Comparison of ENCODE assay signal across 23 cellular contexts in the genomic region with DNA sequence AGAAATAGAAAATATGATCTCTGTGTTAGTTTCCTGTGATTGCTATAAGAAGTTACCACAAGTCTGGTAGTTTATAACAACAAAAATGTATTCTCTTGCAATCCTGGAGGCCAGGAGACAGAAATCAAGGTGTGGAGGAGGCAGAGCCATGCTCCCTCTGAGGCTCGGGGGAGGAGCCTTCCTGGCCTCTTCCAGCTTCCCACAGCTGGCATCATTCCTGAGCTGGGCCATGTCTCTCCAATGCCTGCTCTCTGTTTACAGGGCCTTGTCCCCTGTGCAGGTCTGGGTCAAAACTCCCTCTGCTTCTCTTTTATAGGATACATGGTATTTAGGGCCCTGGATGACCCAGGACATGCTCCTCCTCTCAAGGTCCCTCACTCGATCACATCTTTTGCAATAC.
A peak's percentile ranks its signal among the peaks of the same experiment; 100 is the strongest.
DNase-seq lines count a peak whose midpoint lies in the region; ATAC-seq, FAIRE-seq and TF ChIP-seq lines count a peak whose summit lies in the region.
"Had no signal": no experiment of that assay in that cellular context is flagged by ENCODE, and none has a peak within 500 bp of the region (broad histone marks: within the 10 kb centered on the region; RNA-seq: fewer than 3 reads in every experiment).

No MANE protein-coding gene starts in this region.

- in situ Hi-C loops in HepG2 (cut with HindIII; ENCODE audit: extremely low pct_ligation_motif_present, low pct_unique_long_range_greater_than_20kb), result no loop called here

- 31% methylated on average over 2 of the region's 2 CpGs for WGBS in right lobe of liver (ENCODE audit: insufficient coverage, low coverage, low lambda C conversion rate, missing lambda C conversion rate)
- 0% methylated on average over 2 of the region's 2 CpGs for WGBS in HepG2 (ENCODE audit: low lambda C conversion rate)
- 94 to 100% methylated on average over 1 to 2 of the region's 2 CpGs for WGBS in endodermal cell (ENCODE audit: insufficient coverage in 1 of 2, insufficient read length in 1 of 2), 2 experiments

- no peak overlapping the region for H3K4me2 ChIP-seq in HepG2 (ENCODE audit: low read depth, low read length)
- H3K4me2 ChIP-seq: A549; BLaER1 treated with 17β-estradiol and CSF1 and Interleukin-3, amounts not matched to agents 10 nM and 100 nM had no signal

- no peak overlapping the region for H3K9ac ChIP-seq in HepG2 (ENCODE audit: insufficient read depth, low read depth, low read length)
- H3K9ac ChIP-seq in endodermal cell (ENCODE audit: extremely low read depth, low read length, poor library complexity, severe bottlenecking), result no peak overlapping the region
- H3K9ac ChIP-seq: BLaER1 treated with 17β-estradiol and CSF1 and Interleukin-3, amounts not matched to agents 10 nM and 100 nM had no signal

- no peaks in the 10 kb centered on the region for H4K20me1 ChIP-seq in HepG2 (ENCODE audit: insufficient read depth, low read length)
- H4K20me1 ChIP-seq: BLaER1 treated with 17β-estradiol and CSF1 and Interleukin-3, amounts not matched to agents 10 nM and 100 nM had no signal

- H3K27ac Mint-ChIP-seq in endodermal cell, result no peak overlapping the region
- no peak overlapping the region for H3K27ac Mint-ChIP-seq in CD4-positive, alpha-beta T cell
- H3K27ac Mint-ChIP-seq in T-helper 2 cell treated with Interferon-gamma antibody and Interleukin-4, amounts not matched to agents 5 μg/mL and 100 μg/mL, for 36 hours, result no peak overlapping the region
- H3K27ac Mint-ChIP-seq: CD4-positive, alpha-beta memory T cell; H9 had no signal

- no peaks in the 10 kb centered on the region for H3K36me3 ChIP-seq in right lobe of liver
- no peaks in the 10 kb centered on the region for H3K36me3 ChIP-seq in HepG2 (replicated peaks in 1 of 2; ENCODE audit: control insufficient read depth in 1 of 2, insufficient read depth in 2 of 2, low read length in 2 of 2)
- no peaks in the 10 kb centered on the region for H3K36me3 ChIP-seq in endodermal cell (ENCODE audit: control insufficient read depth, insufficient read depth, low read length)
- H3K36me3 ChIP-seq: BE2C; BLaER1 treated with 17β-estradiol and CSF1 and Interleukin-3, amounts not matched to agents 10 nM and 100 nM had no signal

- H3K27ac ChIP-seq in right lobe of liver (no peak overlapping the region), HepG2 (ENCODE audit: extremely low read length, insufficient read depth, low read length) (no peak overlapping the region), endodermal cell (ENCODE audit: low read depth, low read length) (no peak overlapping the region)
- H3K27ac ChIP-seq in CD4-positive, alpha-beta T cell (ENCODE audit: low read depth, low read length), result no peak overlapping the region
- H3K27ac ChIP-seq: A549; BLaER1 treated with 17β-estradiol and CSF1 and Interleukin-3, amounts not matched to agents 10 nM and 100 nM had no signal

- CTCF ChIA-PET in HepG2 (lab: Yijun Ruan, JAX; ENCODE audit: low intra/inter-chr PET ratio, low total read pairs), result no interaction called here
- CTCF ChIA-PET in CD4-positive, alpha-beta T cell (lab: Charles Lee), result no interaction called here

- no peaks in the 10 kb centered on the region for H3K27me3 ChIP-seq in right lobe of liver
- H3K27me3 ChIP-seq in HepG2 (ENCODE audit: control insufficient read depth in 1 of 2, insufficient read depth in 2 of 2, low read length in 2 of 2), result peaks cover 4 to 7% of the 10 kb centered on the region in 2 experiments; a peak in 2 of 5 replicates
- H3K27me3 ChIP-seq in endodermal cell (ENCODE audit: control insufficient read depth, insufficient read depth, low read length, poor library complexity, severe bottlenecking), result no peaks in the 10 kb centered on the region
- no peaks in the 10 kb centered on the region for H3K27me3 ChIP-seq in CD4-positive, alpha-beta T cell (ENCODE audit: control insufficient read depth, insufficient read depth, low read length)
- H3K27me3 ChIP-seq: BE2C; BLaER1 treated with 17β-estradiol and CSF1 and Interleukin-3, amounts not matched to agents 10 nM and 100 nM had no signal

- FAIRE-seq in HepG2 (lab: Jason Lieb, UNC), result no peak
- peak; percentile 27 for FAIRE-seq in urothelium cell line (lab: Jason Lieb, UNC)

- H3K9me3 ChIP-seq in right lobe of liver (no peaks in the 10 kb centered on the region), HepG2 (ENCODE audit: low read length) (no peaks in the 10 kb centered on the region), endodermal cell (ENCODE audit: control insufficient read depth, low read length) (no peaks in the 10 kb centered on the region)
- no peaks in the 10 kb centered on the region for H3K9me3 ChIP-seq in CD4-positive, alpha-beta T cell (ENCODE audit: control insufficient read depth, low read length)
- H3K9me3 ChIP-seq: A549; BE2C; BLaER1 treated with 17β-estradiol and CSF1 and Interleukin-3, amounts not matched to agents 10 nM and 100 nM had no signal

- intact Hi-C loops in right lobe of liver (cut with DNase I), result no loop called here
- intact Hi-C loops in HepG2 (cut with micrococcal nuclease; ENCODE audit: unreplicated experiment), result no loop called here
- intact Hi-C loops in CD4-positive, alpha-beta T cell (cut with DNase I, micrococcal nuclease), result no loop called here

- no peaks in the 10 kb centered on the region for H3K27me3 Mint-ChIP-seq in endodermal cell (ENCODE audit: insufficient read depth)
- H3K27me3 Mint-ChIP-seq in CD4-positive, alpha-beta T cell, result no peaks in the 10 kb centered on the region
- H3K27me3 Mint-ChIP-seq in T-helper 2 cell treated with Interferon-gamma antibody and Interleukin-4, amounts not matched to agents 5 μg/mL and 100 μg/mL, for 36 hours (ENCODE audit: low read depth), result peaks cover 2% of the 10 kb centered on the region

- H3K4me3 Mint-ChIP-seq in endodermal cell, result no peak overlapping the region
- H3K4me3 Mint-ChIP-seq in CD4-positive, alpha-beta T cell, result no peak overlapping the region
- no peak overlapping the region for H3K4me3 Mint-ChIP-seq in T-helper 2 cell treated with Interferon-gamma antibody and Interleukin-4, amounts not matched to agents 5 μg/mL and 100 μg/mL, for 36 hours
- H3K4me3 Mint-ChIP-seq: CD14-positive monocyte; CD4-positive, alpha-beta memory T cell; H9 had no signal

- no peak overlapping the region for H2AFZ ChIP-seq in HepG2 (ENCODE audit: low read length)

- H3K4me1 ChIP-seq in right lobe of liver (no peaks in the 10 kb centered on the region), HepG2 (ENCODE audit: insufficient read depth, low read length) (no peaks in the 10 kb centered on the region), endodermal cell (ENCODE audit: control insufficient read depth, insufficient read depth, low read length) (no peaks in the 10 kb centered on the region)
- H3K4me1 ChIP-seq: A549 had no signal

- ATAC-seq in right lobe of liver (peak; percentile 9 to 79 (median 58)), HepG2 (no peak), left lobe of liver (peak; percentile 69), GM19463 (IDR thresholded peaks at IDR 0.05; ENCODE audit: unreplicated experiment) (no peak)
- ATAC-seq in CD4-positive, alpha-beta T cell (ENCODE audit: poor library complexity), result no peak
- ATAC-seq: A549, HCT116 had no signal

- no peaks in the 10 kb centered on the region for H3K79me2 ChIP-seq in HepG2 (ENCODE audit: insufficient read depth, low read length)

- no peak for TF ChIP-seq CTCF in right lobe of liver (IDR thresholded peaks at IDR 0.05)
- TF ChIP-seq CTCF in HepG2 (CRISPR knock-in tag; IDR thresholded peaks at IDR 0.05), result no peak
- TF ChIP-seq CTCF in endodermal cell (conservative IDR thresholded peaks at IDR 0.05), result no peak
- TF ChIP-seq CTCF in CD4-positive, alpha-beta T cell (IDR thresholded peaks at IDR 0.05), result no peak

- H3K4me3 ChIP-seq in right lobe of liver (no peak overlapping the region), HepG2 (replicated peaks in 1 of 3; ENCODE audit: insufficient read depth in 1 of 3, low read depth in 2 of 3, low read length in 3 of 3) (no peak overlapping the region), endodermal cell (ENCODE audit: low read length) (no peak overlapping the region)
- H3K4me3 ChIP-seq: A549; BLaER1 treated with 17β-estradiol and CSF1 and Interleukin-3, amounts not matched to agents 10 nM and 100 nM had no signal

- no peak for TF ChIP-seq POLR2A in right lobe of liver (IDR thresholded peaks at IDR 0.05)
- no peak for TF ChIP-seq POLR2A in HepG2 (IDR thresholded peaks at IDR 0.05; ENCODE audit: insufficient read depth in 1 of 2, low read depth in 2 of 2, low read length in 2 of 2)

- no peak for TF ChIP-seq RAD21 in HepG2 (CRISPR knock-in tag; IDR thresholded peaks at IDR 0.05)

- TF ChIP-seq EP300 in HepG2 (IDR thresholded peaks at IDR 0.05; ENCODE audit: low read depth in 2 of 2, low read length in 2 of 2), result no peak
- no peak for TF ChIP-seq EP300 in HepG2 (CRISPR knock-in tag; IDR thresholded peaks at IDR 0.05; ENCODE audit: borderline replicate concordance)

- peak; percentile 22 to 56 (median 51) for DNase-seq in right lobe of liver
- DNase-seq in HepG2 (ENCODE audit: low spot score), result no peak
- DNase-seq in endodermal cell, result peak; percentile 39
- DNase-seq in left lobe of liver (ENCODE audit: low spot score), result peak; percentile 48
- DNase-seq in urothelium cell line (ENCODE audit: low spot score), result no peak
- no peak for DNase-seq in CD4-positive, alpha-beta T cell
- DNase-seq in T-helper 2 cell treated with Interferon-gamma antibody and Interleukin-4, amounts not matched to agents 5 μg/mL and 100 μg/mL, for 36 hours (ENCODE audit: low spot score), result no peak
- DNase-seq: 8988T; ACHN; AML-193; BE2C; Calu3; CD4-positive, alpha-beta memory T cell; COR-L47; DMS53; DMS79 treated with DMSO at 0.1 percent for 48 hours; GF-D8; H9 had no signal

- no peaks in the 10 kb centered on the region for H3K9me3 Mint-ChIP-seq in endodermal cell
- H3K9me3 Mint-ChIP-seq in CD4-positive, alpha-beta T cell, result no peaks in the 10 kb centered on the region
- no peaks in the 10 kb centered on the region for H3K9me3 Mint-ChIP-seq in T-helper 2 cell treated with Interferon-gamma antibody and Interleukin-4, amounts not matched to agents 5 μg/mL and 100 μg/mL, for 36 hours
- H3K9me3 Mint-ChIP-seq: CD14-positive monocyte; CD4-positive, alpha-beta memory T cell; H9 had no signal

- H3K4me1 Mint-ChIP-seq in endodermal cell, result no peaks in the 10 kb centered on the region
- H3K4me1 Mint-ChIP-seq in CD4-positive, alpha-beta T cell (ENCODE audit: low read depth), result no peaks in the 10 kb centered on the region
- H3K4me1 Mint-ChIP-seq in T-helper 2 cell treated with Interferon-gamma antibody and Interleukin-4, amounts not matched to agents 5 μg/mL and 100 μg/mL, for 36 hours (ENCODE audit: low read depth), result no peaks in the 10 kb centered on the region
- H3K4me1 Mint-ChIP-seq: CD14-positive monocyte; CD4-positive, alpha-beta memory T cell; H9 had no signal

- POLR2A ChIA-PET in HepG2 (lab: Yijun Ruan, JAX), result no interaction called here
- POLR2A ChIA-PET in CD4-positive, alpha-beta T cell (lab: Charles Lee), result no interaction called here

- BruUV-seq in HepG2 (replicated peaks; lab: Mats Ljungman, UMichigan), result no TSS peak

- no peaks in the 10 kb centered on the region for H3K36me3 Mint-ChIP-seq in endodermal cell (ENCODE audit: low read depth)
- H3K36me3 Mint-ChIP-seq in CD4-positive, alpha-beta T cell (ENCODE audit: low read depth), result no peaks in the 10 kb centered on the region
- H3K36me3 Mint-ChIP-seq in T-helper 2 cell treated with Interferon-gamma antibody and Interleukin-4, amounts not matched to agents 5 μg/mL and 100 μg/mL, for 36 hours (ENCODE audit: low read depth), result no peaks in the 10 kb centered on the region
- H3K36me3 Mint-ChIP-seq: CD14-positive monocyte; CD4-positive, alpha-beta memory T cell had no signal

TF ChIP-seq in HepG2, 621 proteins besides CTCF, POLR2A, EP300 and RAD21 (continues in another document):
- TF ChIP-seq NFE2 (CRISPR knock-in tag; IDR thresholded peaks at IDR 0.05), result no peak

Comparison
In these comparisons a context has a peak if more than half of its experiments do, and no peak if none do; other contexts are left out.
1. ATAC-seq: peak in right lobe of liver (4 of 4) and left lobe of liver (single experiment); none in HepG2 (single experiment), CD4-positive, alpha-beta T cell (single experiment) and GM19463 (single experiment).
2. DNase-seq: peak in right lobe of liver (3 of 3), endodermal cell (single experiment) and left lobe of liver (single experiment); none in HepG2 (single experiment), urothelium cell line (single experiment), CD4-positive, alpha-beta T cell (0 of 10) and T-helper 2 cell treated with Interferon-gamma antibody and Interleukin-4, amounts not matched to agents 5 μg/mL and 100 μg/mL, for 36 hours (single experiment).